12 cellular contexts compared by ENCODE assay signal in genomic region chr2:119292226-119292625, GRCh38.
DNase-seq lines count a peak whose midpoint lies in the region; ATAC-seq and TF ChIP-seq lines count a peak whose summit lies in the region.
"Had no signal": no experiment of that assay in that cellular context is flagged by ENCODE, and none has a peak within 500 bp of the region (broad histone marks: within the 10 kb centered on the region; RNA-seq: fewer than 3 reads in every experiment).

No MANE protein-coding gene starts in this region.

- no peaks in the 10 kb centered on the region for H3K9me3 Mint-ChIP-seq in immature natural killer cell
- H3K9me3 Mint-ChIP-seq in type B pancreatic cell: no peaks in the 10 kb centered on the region
- H3K9me3 Mint-ChIP-seq: activated T-cell treated with anti-CD3 and anti-CD28 coated beads, Interleukin-2, amount 50 U/mL, for 4 hours had no signal

- no peak for ATAC-seq in activated CD4-positive, CD25-positive, alpha-beta regulatory T cell treated with anti-CD3 and anti-CD28 coated beads, Interleukin-2, amount 50 U/mL, for 24 hours
- ATAC-seq: activated T-cell treated with anti-CD3 and anti-CD28 coated beads, Interleukin-2, amount 50 U/mL, for 4 hours had no signal

- H3K27ac Mint-ChIP-seq in immature natural killer cell: peak overlapping the region in 5 of 6 donors; percentile 4 to 86 (median 65)
- peak overlapping the region; percentile 26 for H3K27ac Mint-ChIP-seq in type B pancreatic cell

- TF ChIP-seq CTCF in VCaP (conservative IDR thresholded peaks at IDR 0.05) (peak; percentile 63), type B pancreatic cell (conservative IDR thresholded peaks at IDR 0.05) (peak; percentile 66), Peyer's patch (IDR thresholded peaks at IDR 0.05) (no peak)

- H3K27me3 ChIP-seq in Peyer's patch: no peaks in the 10 kb centered on the region

- H3K4me3 ChIP-seq in Peyer's patch: no peak overlapping the region
- H3K4me3 ChIP-seq: lower lobe of right lung had no signal

- TF ChIP-seq POLR2A in Peyer's patch (IDR thresholded peaks at IDR 0.05): no peak

- no peaks in the 10 kb centered on the region for H3K9me3 ChIP-seq in Peyer's patch
- H3K9me3 ChIP-seq: lower lobe of right lung had no signal

- H3K4me1 Mint-ChIP-seq in immature natural killer cell (peaks cover 34 to 41% of the 10 kb centered on the region in 2 donors), type B pancreatic cell (ENCODE audit: unreplicated experiment) (peaks cover 14% of the 10 kb centered on the region)

- no peaks in the 10 kb centered on the region for H3K36me3 ChIP-seq in Peyer's patch
- H3K36me3 ChIP-seq: lower lobe of right lung had no signal

- peak overlapping the region; percentile 19 to 77 (median 52) for H3K4me3 Mint-ChIP-seq in immature natural killer cell
- no peak overlapping the region for H3K4me3 Mint-ChIP-seq in type B pancreatic cell
- H3K4me3 Mint-ChIP-seq: activated T-cell treated with anti-CD3 and anti-CD28 coated beads, Interleukin-2, amount 50 U/mL, for 4 hours had no signal

- DNase-seq in SHP77 treated with DMSO at 0.1 percent for 48 hours (lab: John Stamatoyannopoulos, UW) (peak; percentile 4), SHP77 (lab: John Stamatoyannopoulos, UW) (no peak), immature natural killer cell (peak in 2 of 3 donors; percentile 4 to 10), type B pancreatic cell (ENCODE audit: extremely low spot score, unreplicated experiment) (no peak), NAMALWA (ENCODE audit: low spot score) (no peak), Peyer's patch (no peak)
- DNase-seq: activated T-cell treated with anti-CD3 and anti-CD28 coated beads, Interleukin-2, amount 50 U/mL, for 4 hours; lower lobe of right lung; NCI-H187 had no signal

- no peaks in the 10 kb centered on the region for H3K4me1 ChIP-seq in Peyer's patch

- H3K27ac ChIP-seq in VCaP (peak overlapping the region; percentile 50), Peyer's patch (no peak overlapping the region)
- H3K27ac ChIP-seq: lower lobe of right lung, RWPE1 had no signal

- H3K36me3 Mint-ChIP-seq in immature natural killer cell: peaks cover 0 to 4% (median 0%) of the 10 kb centered on the region in 3 donors
- H3K36me3 Mint-ChIP-seq in type B pancreatic cell: no peaks in the 10 kb centered on the region

- H3K27me3 Mint-ChIP-seq in immature natural killer cell (ENCODE audit: low read depth in 3 of 3) (peaks cover 0 to 2% (median 1%) of the 10 kb centered on the region in 3 donors), type B pancreatic cell (no peaks in the 10 kb centered on the region)

Comparison
In these comparisons a context has a peak if more than half of its experiments do, and no peak if none do; other contexts are left out.
1. DNase-seq: peak in SHP77 treated with DMSO at 0.1 percent for 48 hours (single experiment) and immature natural killer cell (2 of 3); none in SHP77 (0 of 2), type B pancreatic cell (single experiment), NAMALWA (single experiment) and Peyer's patch (0 of 3).
2. CTCF ChIP-seq: peak in VCaP (single experiment) and type B pancreatic cell (single experiment); none in Peyer's patch (0 of 6).